In genomic region chr1:185581020-185581419, GRCh38 we compare ENCODE assay signal across 21 cellular contexts.
DNase-seq lines count a peak whose midpoint lies in the region; ATAC-seq, FAIRE-seq and TF ChIP-seq lines count a peak whose summit lies in the region.
"Had no signal": no experiment of that assay in that cellular context is flagged by ENCODE, and none has a peak within 500 bp of the region (broad histone marks: within the 10 kb centered on the region; RNA-seq: fewer than 3 reads in every experiment).

No MANE protein-coding gene starts in this region.

- WGBS in HepG2 (ENCODE audit: low lambda C conversion rate): 8% methylated on average over 2 of the region's 2 CpGs
- WGBS in right lobe of liver (ENCODE audit: insufficient coverage, low coverage, low lambda C conversion rate, missing lambda C conversion rate): 44% methylated on average over 2 of the region's 2 CpGs

- DNase-seq in HepG2 (ENCODE audit: low spot score): peak; percentile 17
- DNase-seq in right lobe of liver: no peak
- DNase-seq in LoVo (ENCODE audit: low spot score): peak; percentile 29
- DNase-seq in ACHN: no peak
- DNase-seq: 8988T; AML-193; CD4-positive, alpha-beta T cell; CD8-positive, alpha-beta T cell; DMS 273 treated with DMSO at 0.1 percent for 48 hours; DMS153; DMS79; DND-41; EL; GDM1 had no signal

- H3K36me3 ChIP-seq in HepG2 (replicated peaks in 1 of 2; ENCODE audit: control insufficient read depth in 1 of 2, insufficient read depth in 2 of 2, low read length in 2 of 2): no peaks in the 10 kb centered on the region
- H3K36me3 ChIP-seq in right lobe of liver: no peaks in the 10 kb centered on the region
- H3K36me3 ChIP-seq: BLaER1 treated with 17β-estradiol and CSF1 and Interleukin-3, amounts not matched to agents 10 nM and 100 nM had no signal

- H3K27ac ChIP-seq in HepG2 (ENCODE audit: extremely low read length, insufficient read depth, low read length): no peak overlapping the region
- no peak overlapping the region for H3K27ac ChIP-seq in right lobe of liver
- H3K27ac ChIP-seq: BLaER1 treated with 17β-estradiol and CSF1 and Interleukin-3, amounts not matched to agents 10 nM and 100 nM; C4-2B had no signal

- H3K4me3 ChIP-seq in HepG2 (replicated peaks in 1 of 3; ENCODE audit: insufficient read depth in 1 of 3, low read depth in 2 of 3, low read length in 3 of 3): no peak overlapping the region
- no peak overlapping the region for H3K4me3 ChIP-seq in right lobe of liver
- H3K4me3 ChIP-seq: BLaER1 treated with 17β-estradiol and CSF1 and Interleukin-3, amounts not matched to agents 10 nM and 100 nM; GM12878 had no signal

- H3K4me1 ChIP-seq in HepG2 (ENCODE audit: insufficient read depth, low read length) (peaks cover 6% of the 10 kb centered on the region; the same call in 1 of the 2 replicates), right lobe of liver (no peaks in the 10 kb centered on the region)

- in situ Hi-C loops in HepG2 (cut with HindIII; ENCODE audit: extremely low pct_ligation_motif_present, low pct_unique_long_range_greater_than_20kb): no loop called here
- in situ Hi-C loops in ACHN (cut with HindIII; ENCODE audit: low pct_ligation_motif_present, low pct_unique_long_range_greater_than_20kb, low sequenced_read_pairs): no loop called here

- TF ChIP-seq POLR2A in HepG2 (IDR thresholded peaks at IDR 0.05; ENCODE audit: insufficient read depth in 1 of 2, low read depth in 2 of 2, low read length in 2 of 2) (no peak), right lobe of liver (IDR thresholded peaks at IDR 0.05) (no peak)

- no peak for FAIRE-seq in HepG2 (lab: Jason Lieb, UNC)
- FAIRE-seq: A204.1, GM12878, GM12892, GM19239 had no signal

- H3K4me2 ChIP-seq in HepG2 (ENCODE audit: low read depth, low read length): no peak overlapping the region
- H3K4me2 ChIP-seq: BLaER1 treated with 17β-estradiol and CSF1 and Interleukin-3, amounts not matched to agents 10 nM and 100 nM had no signal

- TF ChIP-seq EP300 in HepG2 (IDR thresholded peaks at IDR 0.05; ENCODE audit: low read depth in 2 of 2, low read length in 2 of 2) (no peak), HepG2 (CRISPR knock-in tag; IDR thresholded peaks at IDR 0.05; ENCODE audit: borderline replicate concordance) (no peak)

- no peaks in the 10 kb centered on the region for H4K20me1 ChIP-seq in HepG2 (ENCODE audit: insufficient read depth, low read length)
- H4K20me1 ChIP-seq: BLaER1 treated with 17β-estradiol and CSF1 and Interleukin-3, amounts not matched to agents 10 nM and 100 nM had no signal

- H3K9me3 ChIP-seq in HepG2 (ENCODE audit: low read length) (peaks cover 77% of the 10 kb centered on the region), right lobe of liver (peaks cover 0 to 6% (median 4%) of the 10 kb centered on the region in 4 donors)

- H3K9ac ChIP-seq in HepG2 (ENCODE audit: insufficient read depth, low read depth, low read length): no peak overlapping the region
- H3K9ac ChIP-seq: BLaER1 treated with 17β-estradiol and CSF1 and Interleukin-3, amounts not matched to agents 10 nM and 100 nM had no signal

- H3K27me3 ChIP-seq in HepG2 (ENCODE audit: control insufficient read depth in 1 of 2, insufficient read depth in 2 of 2, low read length in 2 of 2) (no peaks in the 10 kb centered on the region; a peak in 1 of 5 replicates), right lobe of liver (no peaks in the 10 kb centered on the region)
- H3K27me3 ChIP-seq: BLaER1 treated with 17β-estradiol and CSF1 and Interleukin-3, amounts not matched to agents 10 nM and 100 nM had no signal

- H3K79me2 ChIP-seq in HepG2 (ENCODE audit: insufficient read depth, low read length): no peaks in the 10 kb centered on the region

- TF ChIP-seq CTCF in HepG2 (CRISPR knock-in tag; IDR thresholded peaks at IDR 0.05) (no peak), right lobe of liver (IDR thresholded peaks at IDR 0.05) (no peak)

- TF ChIP-seq RAD21 in HepG2 (CRISPR knock-in tag; IDR thresholded peaks at IDR 0.05): no peak

- no peak overlapping the region for H2AFZ ChIP-seq in HepG2 (ENCODE audit: low read length)

- CTCF ChIA-PET in HepG2 (lab: Yijun Ruan, JAX; ENCODE audit: low intra/inter-chr PET ratio, low total read pairs): no interaction called here

- BruUV-seq in HepG2 (replicated peaks; lab: Mats Ljungman, UMichigan): no TSS peak

- intact Hi-C loops in HepG2 (cut with micrococcal nuclease; ENCODE audit: unreplicated experiment) (no loop called here), right lobe of liver (cut with DNase I) (no loop called here)

- POLR2A ChIA-PET in HepG2 (lab: Yijun Ruan, JAX): no interaction called here

- no peak for ATAC-seq in HepG2
- no peak for ATAC-seq in right lobe of liver
- ATAC-seq in GM18502 (IDR thresholded peaks at IDR 0.05; ENCODE audit: poor library complexity, unreplicated experiment): no peak
- ATAC-seq: CD8-positive, alpha-beta T cell; GM12878 had no signal

TF ChIP-seq in HepG2, 621 proteins besides CTCF, POLR2A, EP300 and RAD21:
- TF ChIP-seq SETDB1 (CRISPR knock-in tag; IDR thresholded peaks at IDR 0.05; ENCODE audit: borderline replicate concordance) (peak; percentile 86; the same call in 1 of the 2 replicates), KIAA2018 (CRISPR knock-in tag; IDR thresholded peaks at IDR 0.05; ENCODE audit: borderline replicate concordance) (no peak), HNF4G (IDR thresholded peaks at IDR 0.05; ENCODE audit: borderline replicate concordance, low read depth, low read length) (no peak), HNF4G (CRISPR knock-in tag; IDR thresholded peaks at IDR 0.05; ENCODE audit: borderline replicate concordance, low read depth) (no peak), ZNF253 (CRISPR knock-in tag; IDR thresholded peaks at IDR 0.05; ENCODE audit: borderline replicate concordance) (peak; percentile 74; the same call in 1 of the 2 replicates)

Comparison
In these comparisons a context has a peak if more than half of its experiments do, and no peak if none do; other contexts are left out.
1. DNase-seq: peak in HepG2 (single experiment) and LoVo (single experiment); none in right lobe of liver (0 of 3) and ACHN (single experiment).